In genomic region chr12:56266634-56267442, GRCh38 we compare ENCODE assay signal across 8 cellular contexts. TPM values are rescaled to one million over a fixed set of nuclear protein-coding genes. Genes with fewer than 3 reads are reported as not detected.
DNase-seq lines count a peak whose midpoint lies in the region; ATAC-seq and TF ChIP-seq lines count a peak whose summit lies in the region.

TSS of gene COQ10A (plus strand) at chr12:56266942. CDS start at chr12:56267119, 177 bp downstream.

- DNase-seq in GM10266 (ENCODE audit: extremely low spot score) = peak; percentile 93
- peak; percentile 87 for DNase-seq in HFFc6
- DNase-seq in NB4 (ENCODE audit: low read depth) = peak; percentile 93
- peak; percentile 98 for DNase-seq in SK-N-SH
- DNase-seq in activated naive CD4-positive, alpha-beta T cell treated with anti-CD3 and anti-CD28 coated beads, Interleukin-2, amount 50 U/mL, for 72 hours (ENCODE audit: low spot score in 2 of 2) = peak; percentile 84 to 85
- peak; percentile 85 for DNase-seq in glomerular visceral epithelial cell (ENCODE audit: extremely low spot score)
- DNase-seq in omental fat pad (ENCODE audit: low spot score) = peak; percentile 76
- DNase-seq in testis = peak; percentile 96

- TF ChIP-seq POLR2A in NB4 (IDR thresholded peaks at IDR 0.05; ENCODE audit: extremely low read depth, insufficient read length) (no peak), testis (IDR thresholded peaks at IDR 0.05) (no peak)

- intact Hi-C loops in testis (cut with DNase I; ENCODE audit: low total_unique reads) = no loop called here

- POLR2A ChIA-PET in SK-N-SH (lab: Yijun Ruan, JAX) = interaction anchor here (0.6 to 1.8 kb wide), 12 partner anchors 9 to 197 kb away, joined by 3 to 12 read pairs (median 4); partner anchors contain the start of genes ANKRD52, CNPY2, CS and RNF41

- peak; percentile 88 to 93 for ATAC-seq in activated naive CD4-positive, alpha-beta T cell treated with anti-CD3 and anti-CD28 coated beads, Interleukin-2, amount 50 U/mL, for 72 hours
- ATAC-seq in omental fat pad (ENCODE audit: low FRiP score) = peak; percentile 95

- peak within 1 kb of the TSS; percentile 86 for H3K4me2 ChIP-seq in SK-N-SH

- H3K4me3 ChIP-seq in NB4 (ENCODE audit: low read depth, low read length) (peak within 1 kb of the TSS; percentile 76), SK-N-SH (ENCODE audit: low read depth in 2 of 2, low read length in 1 of 2) (peak within 1 kb of the TSS; percentile 69 to 74), testis (peak within 1 kb of the TSS; percentile 72 to 76)

- peak within 1 kb of the TSS; percentile 97 for H3K4me3 Mint-ChIP-seq in HFFc6

- CTCF ChIA-PET in SK-N-SH (lab: Yijun Ruan, JAX) = interaction anchor here (0.5 to 5.2 kb wide), 18 partner anchors 10 to 1317 kb away, joined by 3 to 49 read pairs (median 3); partner anchors contain the start of genes ANKRD52, CNPY2, PA2G4 and RNF41

- TF ChIP-seq RAD21 in SK-N-SH (IDR thresholded peaks at IDR 0.05; ENCODE audit: low read length) = no peak

- peaks cover 4% of the 10 kb centered on the region for H3K36me3 Mint-ChIP-seq in HFFc6 (ENCODE audit: low read depth)
- no peaks in the 10 kb centered on the region for H3K36me3 Mint-ChIP-seq in activated naive CD4-positive, alpha-beta T cell treated with anti-CD3 and anti-CD28 coated beads, Interleukin-2, amount 50 U/mL, for 72 hours

- H3K9me2 ChIP-seq in SK-N-SH = no peaks in the 10 kb centered on the region

- peak within 1 kb of the TSS; percentile 88 to 92 for H3K27ac ChIP-seq in SK-N-SH (ENCODE audit: low read depth in 2 of 2, low read length in 1 of 2)
- peak within 1 kb of the TSS; percentile 91 for H3K27ac ChIP-seq in testis

- H3K9me3 ChIP-seq in SK-N-SH = no peaks in the 10 kb centered on the region
- H3K9me3 ChIP-seq in testis = no peaks in the 10 kb centered on the region

- H3K27me3 Mint-ChIP-seq in HFFc6 (ENCODE audit: insufficient read depth) = peaks cover 4% of the 10 kb centered on the region

- no peaks in the 10 kb centered on the region for H4K20me1 ChIP-seq in SK-N-SH (ENCODE audit: insufficient read depth)

- peak within 1 kb of the TSS; percentile 95 for H3K27ac Mint-ChIP-seq in HFFc6
- H3K27ac Mint-ChIP-seq in activated naive CD4-positive, alpha-beta T cell treated with anti-CD3 and anti-CD28 coated beads, Interleukin-2, amount 50 U/mL, for 72 hours = peak within 1 kb of the TSS; percentile 79 to 95

- no peak for TF ChIP-seq EP300 in SK-N-SH (IDR thresholded peaks at IDR 0.05; ENCODE audit: borderline replicate concordance in 1 of 2, low read depth in 1 of 2, low read length in 1 of 2)

- H3K9ac ChIP-seq in SK-N-SH = peak within 1 kb of the TSS; percentile 85

- H3K79me2 ChIP-seq in SK-N-SH (ENCODE audit: insufficient read depth) = no peaks in the 10 kb centered on the region

- peaks cover 50% of the 10 kb centered on the region for H3F3A ChIP-seq in SK-N-SH (replicated peaks; ENCODE audit: insufficient read depth)

- TF ChIP-seq CTCF in GM10266 (IDR thresholded peaks at IDR 0.05; ENCODE audit: control insufficient read depth, insufficient read depth, low read depth, missing control alignments) (peak; percentile 47), HFFc6 (IDR thresholded peaks at IDR 0.05) (peak; percentile 87), NB4 (IDR thresholded peaks at IDR 0.05; ENCODE audit: low read depth, low read length) (peak; percentile 58), SK-N-SH (IDR thresholded peaks at IDR 0.05) (peak; percentile 62), omental fat pad (IDR thresholded peaks at IDR 0.05) (peak in 1 of 3 donors; percentile 19), testis (IDR thresholded peaks at IDR 0.05) (peak; percentile 59 to 73 (median 63))

- H3K9me3 Mint-ChIP-seq in HFFc6 = no peaks in the 10 kb centered on the region
- no peaks in the 10 kb centered on the region for H3K9me3 Mint-ChIP-seq in activated naive CD4-positive, alpha-beta T cell treated with anti-CD3 and anti-CD28 coated beads, Interleukin-2, amount 50 U/mL, for 72 hours

- peak within 1 kb of the TSS; percentile 96 for H2AFZ ChIP-seq in SK-N-SH (ENCODE audit: low read depth)

- 2% methylated on average over 54 of the region's 71 CpGs for WGBS in SK-N-SH (ENCODE audit: low lambda C conversion rate)
- WGBS in testis, 2 donors = 0% methylated on average over 10 to 70 of the region's 71 CpGs

- H3K36me3 ChIP-seq in SK-N-SH (replicated peaks in 1 of 2; ENCODE audit: control insufficient read depth in 1 of 2, insufficient read depth in 2 of 2, low read length in 1 of 2) = peaks cover 16 to 28% of the 10 kb centered on the region in 2 experiments
- H3K36me3 ChIP-seq in testis (ENCODE audit: low read depth, missing control alignments) = no peaks in the 10 kb centered on the region

- peaks cover 28% of the 10 kb centered on the region for H3K4me1 Mint-ChIP-seq in HFFc6 (ENCODE audit: low read depth)

- H3K4me1 ChIP-seq in SK-N-SH (ENCODE audit: control insufficient read depth in 1 of 2, insufficient read depth in 2 of 2, low read depth in 1 of 2, low read length in 1 of 2) = peaks cover 4 to 8% of the 10 kb centered on the region in 2 experiments; a peak in 1 of 4 replicates
- H3K4me1 ChIP-seq in testis = peaks cover 26% of the 10 kb centered on the region

- H3K27me3 ChIP-seq in SK-N-SH (ENCODE audit: insufficient read depth) (no peaks in the 10 kb centered on the region), testis (no peaks in the 10 kb centered on the region)

TF ChIP-seq in SK-N-SH, 30 proteins besides CTCF, POLR2A, EP300 and RAD21 (continues in another document):
- no peak for TF ChIP-seq TEAD4 (IDR thresholded peaks at IDR 0.05; ENCODE audit: borderline replicate concordance, insufficient read depth)
- no peak for TF ChIP-seq ZBTB33 (IDR thresholded peaks at IDR 0.05; ENCODE audit: borderline replicate concordance, low read depth)
- TF ChIP-seq USF2 (IDR thresholded peaks at IDR 0.05; ENCODE audit: borderline replicate concordance, low read depth, low read length) = no peak
- 0 out of 2 replicates have a peak, but pooled peaks have one; percentile 11 for TF ChIP-seq SIN3A (IDR thresholded peaks at IDR 0.05; ENCODE audit: borderline replicate concordance, low read depth, low read length)
- TF ChIP-seq TCF12 (IDR thresholded peaks at IDR 0.05) = no peak
- no peak; the same call in 1 of the 2 replicates for TF ChIP-seq ELF1 (IDR thresholded peaks at IDR 0.05)
- 0 out of 2 replicates have a peak, but pooled peaks have one; percentile 25 for TF ChIP-seq RCOR1 (IDR thresholded peaks at IDR 0.05; ENCODE audit: low read length)
- TF ChIP-seq RXRA (IDR thresholded peaks at IDR 0.05; ENCODE audit: borderline replicate concordance, low read depth) = no peak
- no peak for TF ChIP-seq FOXM1 (IDR thresholded peaks at IDR 0.05; ENCODE audit: low read depth)
- TF ChIP-seq NFIC (IDR thresholded peaks at IDR 0.05; ENCODE audit: borderline replicate concordance) = no peak
- TF ChIP-seq POLR2AphosphoS5 (IDR thresholded peaks at IDR 0.05; ENCODE audit: low read depth, low read length) = peak; percentile 91
- TF ChIP-seq GATA2 (CRISPR knock-in tag; IDR thresholded peaks at IDR 0.05) = no peak
- TF ChIP-seq RFX5 (IDR thresholded peaks at IDR 0.05; ENCODE audit: low read length) = peak; percentile 75
- TF ChIP-seq TAF1 (IDR thresholded peaks at IDR 0.05; ENCODE audit: borderline replicate concordance, low read depth, low read length) = peak; percentile 77
- no peak for TF ChIP-seq PBX3 (IDR thresholded peaks at IDR 0.05)

RNA-seq across cellular contexts. Expression of gene COQ10A, which starts in this region (rescaled TPM):
- total RNA-seq in HFFc6 (2021; fragmentation: NEBNext Ultra II Directional; extraction: Animal tissue kit (Norgen Biotek cat#: 25700)) = 10 to 100 TPM in 1 of 6 experiments, 1 to 10 TPM in 5; 6.4 to 10.7 (median 8.2) TPM
- polyA plus RNA-seq in SK-N-SH (2012; rRNA removed) (42.2 and 56.2 TPM in 2 replicates), testis (ENCODE audit: insufficient read depth, low read depth, low replicate concordance) (10.6 TPM)
- polyA plus RNA-seq in SK-N-SH (2012; cell fraction: cytosol; rRNA removed) = 27.5 and 30.4 TPM in 2 replicates
- polyA plus RNA-seq in SK-N-SH (2012; cell fraction: nucleus; rRNA removed) = 121 and 165 TPM in 2 replicates
- total RNA-seq in activated naive CD4-positive, alpha-beta T cell treated with anti-CD3 and anti-CD28 coated beads, Interleukin-2, amount 50 U/mL, for 72 hours = 1 to 10 TPM; 5.2 to 6.3 TPM
- total RNA-seq in omental fat pad (10 to 100 TPM in 3 of 4 donors, 1 to 10 TPM in 1; 9.0 to 18.1 (median 13.5) TPM), testis (10 to 100 TPM; 24.2 to 26.9 TPM)

Comparison
In these comparisons a context has a peak if more than half of its experiments do, and no peak if none do; other contexts are left out.
1. Peak in every context shown above with its lines: DNase-seq, ATAC-seq, H3K4me3 ChIP-seq and H3K27ac ChIP-seq.